ENCODE assay signal across 8 cellular contexts in the genomic region with DNA sequence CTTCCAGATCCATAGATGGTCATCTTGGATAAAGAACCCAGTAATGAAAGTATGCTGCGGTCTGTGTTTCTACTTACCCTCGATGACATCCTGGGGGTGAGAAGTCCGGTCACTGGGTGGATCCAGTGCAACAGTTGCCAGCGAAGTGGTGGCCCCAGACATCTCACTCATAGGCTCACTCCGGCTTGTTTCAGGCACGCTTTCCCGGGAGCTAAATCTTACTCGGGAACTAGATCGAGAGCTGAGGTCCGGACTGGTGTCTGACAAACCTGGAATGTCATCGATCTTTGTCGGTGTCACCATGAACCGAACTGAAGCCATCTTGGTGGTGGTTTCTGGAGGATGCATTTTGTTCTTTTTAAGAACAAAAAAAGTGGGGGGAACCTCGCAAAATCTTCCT. TPM values are rescaled to one million over a fixed set of nuclear protein-coding genes. Genes with fewer than 3 reads are reported as not detected.
A peak's percentile ranks its signal among the peaks of the same experiment; 100 is the strongest.
DNase-seq lines count a peak whose midpoint lies in the region; ATAC-seq, FAIRE-seq and TF ChIP-seq lines count a peak whose summit lies in the region.

No MANE protein-coding gene starts in this region.

- H3K4me1 ChIP-seq in heart right ventricle, result peaks cover 7 to 84% (median 40%) of the 10 kb centered on the region in 9 donors
- peaks cover 40% of the 10 kb centered on the region for H3K4me1 ChIP-seq in HepG2 (ENCODE audit: insufficient read depth, low read length)

- no peaks in the 10 kb centered on the region for H3K27me3 ChIP-seq in heart right ventricle
- H3K27me3 ChIP-seq in HepG2 (ENCODE audit: control insufficient read depth in 1 of 2, insufficient read depth in 2 of 2, low read length in 2 of 2), result no peaks in the 10 kb centered on the region; a peak in 1 of 5 replicates

- no peak for TF ChIP-seq RAD21 in HepG2 (CRISPR knock-in tag; IDR thresholded peaks at IDR 0.05)

- no peak overlapping the region for H3K9ac ChIP-seq in HepG2 (ENCODE audit: insufficient read depth, low read depth, low read length)

- TF ChIP-seq EP300 in HepG2 (IDR thresholded peaks at IDR 0.05; ENCODE audit: low read depth in 2 of 2, low read length in 2 of 2) (no peak), HepG2 (CRISPR knock-in tag; IDR thresholded peaks at IDR 0.05; ENCODE audit: borderline replicate concordance) (no peak)

- H3K27ac ChIP-seq in heart right ventricle (peak overlapping the region in 8 of 10 donors; percentile 56 to 99 (median 94)), HepG2 (ENCODE audit: extremely low read length, insufficient read depth, low read length) (no peak overlapping the region)

- peak overlapping the region; percentile 93; the same call in 1 of the 2 replicates for H3K4me2 ChIP-seq in HepG2 (ENCODE audit: low read depth, low read length)

- TF ChIP-seq POLR2A in HepG2 (IDR thresholded peaks at IDR 0.05; ENCODE audit: insufficient read depth in 1 of 2, low read depth in 2 of 2, low read length in 2 of 2), result no peak

- peak overlapping the region; percentile 96 for H3K4me3 Mint-ChIP-seq in activated CD4-positive, alpha-beta memory T cell treated with anti-CD3 and anti-CD28 coated beads, Interleukin-2, amount 10 ng/mL, durations not matched to agents 7 days and 5 days
- H3K4me3 Mint-ChIP-seq in type B pancreatic cell, result peak overlapping the region; percentile 93

- peaks cover 69% of the 10 kb centered on the region for H3K4me1 Mint-ChIP-seq in activated CD4-positive, alpha-beta memory T cell treated with anti-CD3 and anti-CD28 coated beads, Interleukin-2, amount 10 ng/mL, durations not matched to agents 7 days and 5 days
- H3K4me1 Mint-ChIP-seq in type B pancreatic cell (ENCODE audit: unreplicated experiment), result peaks cover 9% of the 10 kb centered on the region

- POLR2A ChIA-PET in activated CD4-positive, alpha-beta memory T cell treated with anti-CD3 and anti-CD28 coated beads, Interleukin-2, amount 10 ng/mL, durations not matched to agents 7 days and 5 days (lab: Charles Lee), result interaction anchor here (0.6 to 8.2 kb wide), 11 partner anchors 9 to 652 kb away, joined by 3 to 92 read pairs (median 8); partner anchors contain the start of genes EMC7, GOLGA8B, KATNBL1 and LPCAT4
- POLR2A ChIA-PET in HepG2 (lab: Yijun Ruan, JAX), result interaction anchor here (1.5 kb wide), 1 partner anchor 247 kb away, joined by 3 read pairs; the partner anchor contains the start of gene GOLGA8B

- H3K27ac Mint-ChIP-seq in activated CD4-positive, alpha-beta memory T cell treated with anti-CD3 and anti-CD28 coated beads, Interleukin-2, amount 10 ng/mL, durations not matched to agents 7 days and 5 days, result peak overlapping the region; percentile 95
- no peak overlapping the region for H3K27ac Mint-ChIP-seq in type B pancreatic cell

- intact Hi-C loops in heart right ventricle (cut with DNase I), result loop anchor here in 2 of 10 donors (5.0 to 10.0 kb wide), 2 partner anchors 79 to 82 kb away; no protein-coding TSS in a partner anchor
- intact Hi-C loops in cardiac septum (cut with DNase I), result loop anchor here (10.0 kb wide), 1 partner anchor 112 kb away; the partner anchor contains the start of gene EMC4
- intact Hi-C loops in HepG2 (cut with micrococcal nuclease; ENCODE audit: unreplicated experiment), result no loop called here

- H3K27me3 Mint-ChIP-seq in activated CD4-positive, alpha-beta memory T cell treated with anti-CD3 and anti-CD28 coated beads, Interleukin-2, amount 10 ng/mL, durations not matched to agents 7 days and 5 days, result no peaks in the 10 kb centered on the region
- no peaks in the 10 kb centered on the region for H3K27me3 Mint-ChIP-seq in type B pancreatic cell

- H3K79me2 ChIP-seq in HepG2 (ENCODE audit: insufficient read depth, low read length), result peaks cover 2% of the 10 kb centered on the region

- no peaks in the 10 kb centered on the region for H4K20me1 ChIP-seq in HepG2 (ENCODE audit: insufficient read depth, low read length)

- in situ Hi-C loops in HepG2 (cut with HindIII; ENCODE audit: extremely low pct_ligation_motif_present, low pct_unique_long_range_greater_than_20kb), result no loop called here

- H3K36me3 Mint-ChIP-seq in activated CD4-positive, alpha-beta memory T cell treated with anti-CD3 and anti-CD28 coated beads, Interleukin-2, amount 10 ng/mL, durations not matched to agents 7 days and 5 days (ENCODE audit: low read depth), result peaks cover 21% of the 10 kb centered on the region
- peaks cover 9% of the 10 kb centered on the region for H3K36me3 Mint-ChIP-seq in type B pancreatic cell

- TF ChIP-seq CTCF in heart right ventricle (IDR thresholded peaks at IDR 0.05) (no peak), HepG2 (CRISPR knock-in tag; IDR thresholded peaks at IDR 0.05) (no peak), type B pancreatic cell (conservative IDR thresholded peaks at IDR 0.05) (no peak)

- H2AFZ ChIP-seq in HepG2 (ENCODE audit: low read length), result no peak overlapping the region

- 82 to 84% methylated on average over 14 of the region's 14 CpGs for WGBS in heart right ventricle, 2 donors
- 80% methylated on average over 11 of the region's 14 CpGs for WGBS in HepG2 (ENCODE audit: low lambda C conversion rate)

- CTCF ChIA-PET in activated CD4-positive, alpha-beta memory T cell treated with anti-CD3 and anti-CD28 coated beads, Interleukin-2, amount 10 ng/mL, durations not matched to agents 7 days and 5 days (lab: Charles Lee), result interaction anchor here (2.2 to 5.3 kb wide), 4 partner anchors 8 to 251 kb away, joined by 11 to 42 read pairs (median 22); partner anchors contain the start of gene LPCAT4
- CTCF ChIA-PET in HepG2 (lab: Yijun Ruan, JAX; ENCODE audit: low intra/inter-chr PET ratio, low total read pairs), result no interaction called here

- no TSS peak for BruUV-seq in HepG2 (replicated peaks; lab: Mats Ljungman, UMichigan)

- DNase-seq in heart right ventricle (no peak), cardiac septum (ENCODE audit: low spot score) (no peak), HepG2 (ENCODE audit: low spot score) (no peak), type B pancreatic cell (ENCODE audit: extremely low spot score, unreplicated experiment) (no peak), CD1c-positive myeloid dendritic cell (ENCODE audit: extremely low spot score) (no peak), KG1 (lab: John Stamatoyannopoulos, UW) (no peak), NCI-H774 (lab: John Stamatoyannopoulos, UW) (no peak)
- no peak for DNase-seq in activated CD4-positive, alpha-beta memory T cell treated with anti-CD3 and anti-CD28 coated beads, Interleukin-2, amount 10 ng/mL, durations not matched to agents 7 days and 5 days

- ATAC-seq in heart right ventricle (no peak), HepG2 (no peak)

- no peaks in the 10 kb centered on the region for H3K9me3 ChIP-seq in heart right ventricle
- H3K9me3 ChIP-seq in HepG2 (ENCODE audit: low read length), result no peaks in the 10 kb centered on the region

- no peaks in the 10 kb centered on the region for H3K9me3 Mint-ChIP-seq in activated CD4-positive, alpha-beta memory T cell treated with anti-CD3 and anti-CD28 coated beads, Interleukin-2, amount 10 ng/mL, durations not matched to agents 7 days and 5 days
- no peaks in the 10 kb centered on the region for H3K9me3 Mint-ChIP-seq in type B pancreatic cell

- H3K36me3 ChIP-seq in heart right ventricle (peaks cover 0 to 30% (median 5%) of the 10 kb centered on the region in 9 donors), HepG2 (replicated peaks in 1 of 2; ENCODE audit: control insufficient read depth in 1 of 2, insufficient read depth in 2 of 2, low read length in 2 of 2) (peaks cover 0 to 3% of the 10 kb centered on the region in 2 experiments; a peak in 1 of 5 replicates)

- no peak for FAIRE-seq in HepG2 (lab: Jason Lieb, UNC)

- H3K4me3 ChIP-seq in heart right ventricle, result peak overlapping the region in 9 of 10 donors; percentile 79 to 95 (median 92)
- no peak overlapping the region; a peak in 1 of 6 replicates for H3K4me3 ChIP-seq in HepG2 (replicated peaks in 1 of 3; ENCODE audit: insufficient read depth in 1 of 3, low read depth in 2 of 3, low read length in 3 of 3)

RNA-seq across cellular contexts. Expression of gene SLC12A6, which starts 1.2 kb away (rescaled TPM):
- 10 to 100 TPM; 20.0 to 33.6 (median 26.0) TPM for total RNA-seq in heart right ventricle
- 1 to 10 TPM; 3.4 to 8.7 TPM for polyA plus RNA-seq in heart right ventricle
- total RNA-seq in cardiac septum, result 18.2 TPM
- total RNA-seq in activated CD4-positive, alpha-beta memory T cell treated with anti-CD3 and anti-CD28 coated beads, Interleukin-2, amount 10 ng/mL, durations not matched to agents 7 days and 5 days, result 10 to 100 TPM; 30.6 to 31.7 TPM
- 10.1 and 15.2 TPM in 2 replicates for total RNA-seq in HepG2 (2016; rRNA removed; fragmentation: Illumina TruSeq; extraction: Trizol)
- 4.0 and 4.3 TPM in 2 replicates for total RNA-seq in HepG2 (2016; cell fraction: cytosol; rRNA removed; fragmentation: Illumina TruSeq; extraction: Trizol; ENCODE audit: low read depth)
- total RNA-seq in HepG2 (2016; cell fraction: insoluble cytoplasmic fraction; rRNA removed; fragmentation: Illumina TruSeq; extraction: Trizol), result 8.1 and 13.4 TPM in 2 replicates
- 4.4 and 5.1 TPM in 2 replicates for total RNA-seq in HepG2 (2016; cell fraction: membrane; rRNA removed; fragmentation: Illumina TruSeq; extraction: Trizol)
- 25.8 and 28.6 TPM in 2 replicates for total RNA-seq in HepG2 (2016; cell fraction: nucleus; rRNA removed; fragmentation: Illumina TruSeq; extraction: Trizol)
- 27.9 and 30.1 TPM in 2 replicates for polyA plus RNA-seq in HepG2 (2011; rRNA removed)
- polyA plus RNA-seq in HepG2 (2011; cell fraction: cytosol; rRNA removed), result 10.5 and 15.8 TPM in 2 replicates
- polyA plus RNA-seq in HepG2 (2011; cell fraction: nucleus; rRNA removed), result 42.9 and 51.0 TPM in 2 replicates
- polyA plus RNA-seq in HepG2 (2012), result 14.8 and 19.1 TPM in 2 replicates
- 0.58 and 0.65 TPM in 2 replicates for polyA plus RNA-seq in HepG2 (2016; cell fraction: cytosol; fragmentation: Illumina TruSeq; extraction: Trizol; ENCODE audit: low read depth)
- 5.6 and 6.4 TPM in 2 replicates for polyA plus RNA-seq in HepG2 (2016; cell fraction: insoluble cytoplasmic fraction; fragmentation: Illumina TruSeq; extraction: Trizol; ENCODE audit: low read depth)
- 1.8 and 2.1 TPM in 2 replicates for polyA plus RNA-seq in HepG2 (2016; cell fraction: membrane; fragmentation: Illumina TruSeq; extraction: Trizol; ENCODE audit: low read depth)
- 29.7 and 46.7 TPM in 2 replicates for polyA plus RNA-seq in HepG2 (2016; cell fraction: nucleus; fragmentation: Illumina TruSeq; extraction: Trizol; ENCODE audit: insufficient read depth, low read depth)
- polyA minus RNA-seq in HepG2 (2011; rRNA and poly(A)+ RNA removed; ENCODE audit: low replicate concordance), result 55.1 and 86.0 TPM in 2 replicates
- 29.2 and 32.6 TPM in 2 replicates for polyA minus RNA-seq in HepG2 (2011; cell fraction: cytosol; rRNA and poly(A)+ RNA removed)
- polyA minus RNA-seq in HepG2 (2011; cell fraction: nucleus; rRNA and poly(A)+ RNA removed), result 93.5 and 132 TPM in 2 replicates
- 14.5 and 15.0 TPM in 2 replicates for total RNA-seq in type B pancreatic cell (ENCODE audit: low replicate concordance)

RNA-seq across cellular contexts. Expression of gene NOP10, which starts 6.6 kb away (rescaled TPM):
- total RNA-seq in heart right ventricle, result 100 to 1,000 TPM in 9 of 10 donors, 10 to 100 TPM in 1; 92.3 to 159 (median 119) TPM
- 100 to 1,000 TPM; 101 to 410 TPM for polyA plus RNA-seq in heart right ventricle
- 96.9 TPM for total RNA-seq in cardiac septum
- total RNA-seq in activated CD4-positive, alpha-beta memory T cell treated with anti-CD3 and anti-CD28 coated beads, Interleukin-2, amount 10 ng/mL, durations not matched to agents 7 days and 5 days, result 100 to 1,000 TPM; 170 to 183 TPM
- 239 and 316 TPM in 2 replicates for total RNA-seq in HepG2 (2016; rRNA removed; fragmentation: Illumina TruSeq; extraction: Trizol)
- 76.5 and 87.6 TPM in 2 replicates for total RNA-seq in HepG2 (2016; cell fraction: cytosol; rRNA removed; fragmentation: Illumina TruSeq; extraction: Trizol; ENCODE audit: low read depth)
- 230 and 310 TPM in 2 replicates for total RNA-seq in HepG2 (2016; cell fraction: insoluble cytoplasmic fraction; rRNA removed; fragmentation: Illumina TruSeq; extraction: Trizol)
- 102 and 108 TPM in 2 replicates for total RNA-seq in HepG2 (2016; cell fraction: membrane; rRNA removed; fragmentation: Illumina TruSeq; extraction: Trizol)
- 85.4 and 98.7 TPM in 2 replicates for total RNA-seq in HepG2 (2016; cell fraction: nucleus; rRNA removed; fragmentation: Illumina TruSeq; extraction: Trizol)
- 369 and 407 TPM in 2 replicates for polyA plus RNA-seq in HepG2 (2011; rRNA removed)
- 361 and 401 TPM in 2 replicates for polyA plus RNA-seq in HepG2 (2011; cell fraction: cytosol; rRNA removed)
- 120 and 137 TPM in 2 replicates for polyA plus RNA-seq in HepG2 (2011; cell fraction: nucleus; rRNA removed)
- 152 and 190 TPM in 2 replicates for polyA plus RNA-seq in HepG2 (2012)
- 76.5 and 98.7 TPM in 2 replicates for polyA plus RNA-seq in HepG2 (2016; cell fraction: cytosol; fragmentation: Illumina TruSeq; extraction: Trizol; ENCODE audit: low read depth)
- polyA plus RNA-seq in HepG2 (2016; cell fraction: insoluble cytoplasmic fraction; fragmentation: Illumina TruSeq; extraction: Trizol; ENCODE audit: low read depth), result 401 and 420 TPM in 2 replicates
- polyA plus RNA-seq in HepG2 (2016; cell fraction: membrane; fragmentation: Illumina TruSeq; extraction: Trizol; ENCODE audit: low read depth), result 116 and 117 TPM in 2 replicates
- 165 and 175 TPM in 2 replicates for polyA plus RNA-seq in HepG2 (2016; cell fraction: nucleus; fragmentation: Illumina TruSeq; extraction: Trizol; ENCODE audit: insufficient read depth, low read depth)
- 109 and 357 TPM in 2 replicates for polyA minus RNA-seq in HepG2 (2011; rRNA and poly(A)+ RNA removed; ENCODE audit: low replicate concordance)
- 43.3 and 43.4 TPM in 2 replicates for polyA minus RNA-seq in HepG2 (2011; cell fraction: cytosol; rRNA and poly(A)+ RNA removed)
- 17.0 and 21.9 TPM in 2 replicates for polyA minus RNA-seq in HepG2 (2011; cell fraction: nucleus; rRNA and poly(A)+ RNA removed)
- 143 and 157 TPM in 2 replicates for total RNA-seq in type B pancreatic cell (ENCODE audit: low replicate concordance)

RNA-seq across cellular contexts. Expression of gene NUTM1, which starts 6.8 kb away (rescaled TPM):
- total RNA-seq in heart right ventricle, result not detected
- under 1 TPM in 1 of 2 donors, not detected in 1; under 0.01 TPM for polyA plus RNA-seq in heart right ventricle
- not detected for total RNA-seq in cardiac septum
- not detected for total RNA-seq in activated CD4-positive, alpha-beta memory T cell treated with anti-CD3 and anti-CD28 coated beads, Interleukin-2, amount 10 ng/mL, durations not matched to agents 7 days and 5 days
- not detected in 2 replicates for total RNA-seq in HepG2 (2016; rRNA removed; fragmentation: Illumina TruSeq; extraction: Trizol)
- not detected in 2 replicates for total RNA-seq in HepG2 (2016; cell fraction: cytosol; rRNA removed; fragmentation: Illumina TruSeq; extraction: Trizol; ENCODE audit: low read depth)
- total RNA-seq in HepG2 (2016; cell fraction: insoluble cytoplasmic fraction; rRNA removed; fragmentation: Illumina TruSeq; extraction: Trizol), result not detected in 2 replicates
- total RNA-seq in HepG2 (2016; cell fraction: membrane; rRNA removed; fragmentation: Illumina TruSeq; extraction: Trizol), result not detected in 2 replicates
- not detected in 2 replicates for total RNA-seq in HepG2 (2016; cell fraction: nucleus; rRNA removed; fragmentation: Illumina TruSeq; extraction: Trizol)
- polyA plus RNA-seq in HepG2 (2011; rRNA removed), result not detected in 2 replicates
- polyA plus RNA-seq in HepG2 (2011; cell fraction: cytosol; rRNA removed), result not detected in 2 replicates
- not detected in 2 replicates for polyA plus RNA-seq in HepG2 (2011; cell fraction: nucleus; rRNA removed)
- not detected in 2 replicates for polyA plus RNA-seq in HepG2 (2012)
- not detected in 2 replicates for polyA plus RNA-seq in HepG2 (2016; cell fraction: cytosol; fragmentation: Illumina TruSeq; extraction: Trizol; ENCODE audit: low read depth)
- not detected in 2 replicates for polyA plus RNA-seq in HepG2 (2016; cell fraction: insoluble cytoplasmic fraction; fragmentation: Illumina TruSeq; extraction: Trizol; ENCODE audit: low read depth)
- polyA plus RNA-seq in HepG2 (2016; cell fraction: membrane; fragmentation: Illumina TruSeq; extraction: Trizol; ENCODE audit: low read depth), result not detected in 2 replicates
- not detected in 2 replicates for polyA plus RNA-seq in HepG2 (2016; cell fraction: nucleus; fragmentation: Illumina TruSeq; extraction: Trizol; ENCODE audit: insufficient read depth, low read depth)
- not detected in 2 replicates for polyA minus RNA-seq in HepG2 (2011; rRNA and poly(A)+ RNA removed; ENCODE audit: low replicate concordance)
- polyA minus RNA-seq in HepG2 (2011; cell fraction: cytosol; rRNA and poly(A)+ RNA removed), result not detected in 2 replicates
- not detected in 2 replicates for polyA minus RNA-seq in HepG2 (2011; cell fraction: nucleus; rRNA and poly(A)+ RNA removed)
- not detected in 2 replicates for total RNA-seq in type B pancreatic cell (ENCODE audit: low replicate concordance)

RNA-seq across cellular contexts. Expression of gene LPCAT4, which starts 30.7 kb away (rescaled TPM):
- 100 to 1,000 TPM in 1 of 10 donors, 10 to 100 TPM in 9; 22.8 to 110 (median 50.6) TPM for total RNA-seq in heart right ventricle
- polyA plus RNA-seq in heart right ventricle, result 10 to 100 TPM; 15.1 to 95.8 TPM
- total RNA-seq in cardiac septum, result 34.3 TPM
- total RNA-seq in activated CD4-positive, alpha-beta memory T cell treated with anti-CD3 and anti-CD28 coated beads, Interleukin-2, amount 10 ng/mL, durations not matched to agents 7 days and 5 days, result 100 to 1,000 TPM; 109 to 117 TPM
- total RNA-seq in HepG2 (2016; rRNA removed; fragmentation: Illumina TruSeq; extraction: Trizol), result 2.2 and 8.1 TPM in 2 replicates
- 2.4 and 2.6 TPM in 2 replicates for total RNA-seq in HepG2 (2016; cell fraction: cytosol; rRNA removed; fragmentation: Illumina TruSeq; extraction: Trizol; ENCODE audit: low read depth)
- total RNA-seq in HepG2 (2016; cell fraction: insoluble cytoplasmic fraction; rRNA removed; fragmentation: Illumina TruSeq; extraction: Trizol), result 2.8 and 7.4 TPM in 2 replicates
- total RNA-seq in HepG2 (2016; cell fraction: membrane; rRNA removed; fragmentation: Illumina TruSeq; extraction: Trizol), result 4.8 and 6.0 TPM in 2 replicates
- total RNA-seq in HepG2 (2016; cell fraction: nucleus; rRNA removed; fragmentation: Illumina TruSeq; extraction: Trizol), result 11.4 and 12.7 TPM in 2 replicates
- 57.1 and 64.6 TPM in 2 replicates for polyA plus RNA-seq in HepG2 (2011; rRNA removed)
- 41.2 and 52.0 TPM in 2 replicates for polyA plus RNA-seq in HepG2 (2011; cell fraction: cytosol; rRNA removed)
- polyA plus RNA-seq in HepG2 (2011; cell fraction: nucleus; rRNA removed), result 152 and 162 TPM in 2 replicates
- polyA plus RNA-seq in HepG2 (2012), result 27.0 and 38.0 TPM in 2 replicates
- 5.6 and 6.7 TPM in 2 replicates for polyA plus RNA-seq in HepG2 (2016; cell fraction: cytosol; fragmentation: Illumina TruSeq; extraction: Trizol; ENCODE audit: low read depth)
- polyA plus RNA-seq in HepG2 (2016; cell fraction: insoluble cytoplasmic fraction; fragmentation: Illumina TruSeq; extraction: Trizol; ENCODE audit: low read depth), result 5.5 and 8.2 TPM in 2 replicates
- polyA plus RNA-seq in HepG2 (2016; cell fraction: membrane; fragmentation: Illumina TruSeq; extraction: Trizol; ENCODE audit: low read depth), result 9.1 and 9.6 TPM in 2 replicates
- polyA plus RNA-seq in HepG2 (2016; cell fraction: nucleus; fragmentation: Illumina TruSeq; extraction: Trizol; ENCODE audit: insufficient read depth, low read depth), result 46.9 and 50.8 TPM in 2 replicates
- polyA minus RNA-seq in HepG2 (2011; rRNA and poly(A)+ RNA removed; ENCODE audit: low replicate concordance), result 30.0 and 53.4 TPM in 2 replicates
- 8.5 and 8.7 TPM in 2 replicates for polyA minus RNA-seq in HepG2 (2011; cell fraction: cytosol; rRNA and poly(A)+ RNA removed)
- 12.7 and 20.1 TPM in 2 replicates for polyA minus RNA-seq in HepG2 (2011; cell fraction: nucleus; rRNA and poly(A)+ RNA removed)
- total RNA-seq in type B pancreatic cell (ENCODE audit: low replicate concordance), result 87.5 and 90.6 TPM in 2 replicates

Comparison
In these comparisons a context has a peak if more than half of its experiments do, and no peak if none do; other contexts are left out.
1. H3K4me3 ChIP-seq: peak in heart right ventricle (9 of 10); none in HepG2 (0 of 3).